20 cellular contexts compared by ENCODE assay signal in genomic region chr5:150596313-150596712, GRCh38. TPM values are rescaled to one million over a fixed set of nuclear protein-coding genes. Genes with fewer than 3 reads are reported as not detected.
DNase-seq lines count a peak whose midpoint lies in the region; ATAC-seq, FAIRE-seq and TF ChIP-seq lines count a peak whose summit lies in the region.
"Had no signal": no experiment of that assay in that cellular context is flagged by ENCODE, and none has a peak within 500 bp of the region (broad histone marks: within the 10 kb centered on the region; RNA-seq: fewer than 3 reads in every experiment).

No MANE protein-coding gene starts in this region.

- TF ChIP-seq CTCF in ascending aorta (IDR thresholded peaks at IDR 0.05) (no peak), hepatocyte (IDR thresholded peaks at IDR 0.05; ENCODE audit: poor library complexity) (no peak), gastrocnemius medialis (IDR thresholded peaks at IDR 0.05 in 4 of 5, conservative IDR thresholded peaks at IDR 0.05 in 1 of 5) (no peak)

- no peak for ATAC-seq in gastrocnemius medialis

- FAIRE-seq in HTR-8/SVneo (lab: Jason Lieb, UNC): no peak
- FAIRE-seq: urothelium cell line had no signal

- no peaks in the 10 kb centered on the region for H4K20me1 ChIP-seq in BLaER1 treated with 17β-estradiol and CSF1 and Interleukin-3, amounts not matched to agents 10 nM and 100 nM
- no peaks in the 10 kb centered on the region for H4K20me1 ChIP-seq in hepatocyte (ENCODE audit: insufficient read depth, poor library complexity, severe bottlenecking)

- H2AFZ ChIP-seq in hepatocyte: no peak overlapping the region

- H3K4me3 ChIP-seq in BLaER1 treated with 17β-estradiol and CSF1 and Interleukin-3, amounts not matched to agents 10 nM and 100 nM: peak overlapping the region in 6 of 10 experiments; percentile 0 to 50 (median 22); a peak in 6 of 20 replicates
- H3K4me3 ChIP-seq in ascending aorta (no peak overlapping the region), hepatocyte (no peak overlapping the region), gastrocnemius medialis (no peak overlapping the region)

- WGBS in hepatocyte (ENCODE audit: low lambda C conversion rate, missing lambda C conversion rate): 49% methylated on average over 9 of the region's 9 CpGs

- no peaks in the 10 kb centered on the region for H3K9me2 ChIP-seq in hepatocyte (replicated peaks; ENCODE audit: insufficient read depth)

- H3K36me3 ChIP-seq in BLaER1 treated with 17β-estradiol and CSF1 and Interleukin-3, amounts not matched to agents 10 nM and 100 nM: no peaks in the 10 kb centered on the region
- no peaks in the 10 kb centered on the region for H3K36me3 ChIP-seq in ascending aorta
- no peaks in the 10 kb centered on the region for H3K36me3 ChIP-seq in hepatocyte (replicated peaks; ENCODE audit: insufficient read depth, low read depth)
- H3K36me3 ChIP-seq in gastrocnemius medialis: no peaks in the 10 kb centered on the region

- peak overlapping the region; percentile 62 to 98 (median 89) for H3K4me2 ChIP-seq in BLaER1 treated with 17β-estradiol and CSF1 and Interleukin-3, amounts not matched to agents 10 nM and 100 nM
- peak overlapping the region; percentile 21 for H3K4me2 ChIP-seq in hepatocyte
- H3K4me2 ChIP-seq: KMS-11 had no signal

- in situ Hi-C loops in gastrocnemius medialis (cut with MboI; ENCODE audit: low sequenced_read_pairs in 4 of 4): loop anchor here in 2 of 4 donors (10.0 kb wide), 1 partner anchor 58 kb away; no protein-coding TSS in a partner anchor

- no peaks in the 10 kb centered on the region for H3K9me3 ChIP-seq in BLaER1 treated with 17β-estradiol and CSF1 and Interleukin-3, amounts not matched to agents 10 nM and 100 nM (replicated peaks in 1 of 11)
- H3K9me3 ChIP-seq in ascending aorta: no peaks in the 10 kb centered on the region
- H3K9me3 ChIP-seq in hepatocyte (ENCODE audit: low read depth): no peaks in the 10 kb centered on the region
- H3K9me3 ChIP-seq in gastrocnemius medialis: no peaks in the 10 kb centered on the region

- no peak for TF ChIP-seq POLR2A in gastrocnemius medialis (IDR thresholded peaks at IDR 0.05)

- DNase-seq in ascending aorta (ENCODE audit: low spot score in 2 of 2) (peak in 1 of 2 donors; percentile 60), hepatocyte (ENCODE audit: low spot score) (no peak), gastrocnemius medialis (no peak), HTR-8/SVneo (ENCODE audit: insufficient read length, low spot score) (no peak), NK-92 (lab: John Stamatoyannopoulos, UW; ENCODE audit: unreplicated experiment) (no peak), NCI-H774 (lab: John Stamatoyannopoulos, UW) (no peak), cerebellar cortex (ENCODE audit: low spot score) (no peak)
- DNase-seq: activated CD4-positive, alpha-beta T cell treated with anti-CD3 and anti-CD28 coated beads, Interleukin-2, amount 50 U/mL, for 48 hours; activated naive CD4-positive, alpha-beta T cell treated with anti-CD3 and anti-CD28 coated beads, Interleukin-2, amount 50 U/mL, for 16 hours; activated T-cell treated with anti-CD3 and anti-CD28 coated beads, Interleukin-2, amount 50 U/mL, for 1 hour; effector CD8-positive, alpha-beta T cell; HCEC 1CT; naive B cell; NCI-H1105 treated with DMSO at 0.1 percent for 48 hours; NCI-H2171; NCI-H748 treated with DMSO at 0.1 percent for 48 hours; stimulated activated CD4-positive, alpha-beta T cell treated with anti-CD3 and anti-CD28 coated beads, Interleukin-12 subunit alpha, Interleukin-12 subunit beta, amount 100 ng/mL, for 4 hours had no signal

- peaks cover 2% of the 10 kb centered on the region for H3K79me2 ChIP-seq in hepatocyte

- peaks cover 48 to 99% (median 98%) of the 10 kb centered on the region in 10 experiments for H3K4me1 ChIP-seq in BLaER1 treated with 17β-estradiol and CSF1 and Interleukin-3, amounts not matched to agents 10 nM and 100 nM
- H3K4me1 ChIP-seq in ascending aorta (peaks cover 31 to 87% of the 10 kb centered on the region in 2 donors), hepatocyte (ENCODE audit: insufficient read depth) (peaks cover 83% of the 10 kb centered on the region), gastrocnemius medialis (peaks cover 50 to 60% of the 10 kb centered on the region in 2 donors)

- H3K27me3 ChIP-seq in BLaER1 treated with 17β-estradiol and CSF1 and Interleukin-3, amounts not matched to agents 10 nM and 100 nM: 0 out of 22 replicates have a peak, but pooled peaks cover 0 to under 1% (median 0%) of the 10 kb centered on the region in 11 experiments
- H3K27me3 ChIP-seq in ascending aorta (no peaks in the 10 kb centered on the region), hepatocyte (no peaks in the 10 kb centered on the region), gastrocnemius medialis (no peaks in the 10 kb centered on the region)

- intact Hi-C loops in ascending aorta (cut with DNase I): loop anchor here (10.0 kb wide), 1 partner anchor 452 kb away; no protein-coding TSS in a partner anchor
- intact Hi-C loops in gastrocnemius medialis (cut with DNase I; ENCODE audit: low total_unique reads): no loop called here

- H3K9ac ChIP-seq in BLaER1 treated with 17β-estradiol and CSF1 and Interleukin-3, amounts not matched to agents 10 nM and 100 nM: peak overlapping the region in 8 of 11 experiments; percentile 32 to 77 (median 70); a peak in 15 of 22 replicates
- H3K9ac ChIP-seq: KMS-11 had no signal

- peak overlapping the region in 10 of 11 experiments; percentile 8 to 90 (median 82); a peak in 18 of 22 replicates for H3K27ac ChIP-seq in BLaER1 treated with 17β-estradiol and CSF1 and Interleukin-3, amounts not matched to agents 10 nM and 100 nM
- H3K27ac ChIP-seq in ascending aorta (peak overlapping the region; percentile 92 to 96), hepatocyte (peak overlapping the region; percentile 92), gastrocnemius medialis (peak overlapping the region in 3 of 4 donors; percentile 47 to 98 (median 63))
- H3K27ac ChIP-seq: KMS-11 had no signal

RNA-seq across cellular contexts. Expression of gene SYNPO, which starts 44.1 kb away (rescaled TPM):
- 128 TPM for total RNA-seq in ascending aorta
- total RNA-seq in hepatocyte: 6.9 and 8.4 TPM in 2 replicates
- 5.3 and 7.1 TPM in 2 replicates for polyA plus RNA-seq in hepatocyte
- total RNA-seq in gastrocnemius medialis: 100 to 1,000 TPM; 419 to 569 (median 539) TPM

Comparison
In these comparisons a context has a peak if more than half of its experiments do, and no peak if none do; other contexts are left out.
1. H3K4me3 ChIP-seq: peak in BLaER1 treated with 17β-estradiol and CSF1 and Interleukin-3, amounts not matched to agents 10 nM and 100 nM (6 of 10); none in ascending aorta (0 of 2), hepatocyte (single experiment) and gastrocnemius medialis (0 of 4).
2. RNA of gene SYNPO, which starts 44.1 kb away (total RNA-seq): 419 to 569 TPM in gastrocnemius medialis and 128 TPM in ascending aorta (single experiment); 6.9 to 8.4 TPM in hepatocyte; every median in the first group is over 10 times any median in the second.
3. Peak in every context shown above with its lines, with median percentiles within 50 percentile points of each other: H3K27ac ChIP-seq.